13 cellular contexts compared by ENCODE assay signal in the genomic region with DNA sequence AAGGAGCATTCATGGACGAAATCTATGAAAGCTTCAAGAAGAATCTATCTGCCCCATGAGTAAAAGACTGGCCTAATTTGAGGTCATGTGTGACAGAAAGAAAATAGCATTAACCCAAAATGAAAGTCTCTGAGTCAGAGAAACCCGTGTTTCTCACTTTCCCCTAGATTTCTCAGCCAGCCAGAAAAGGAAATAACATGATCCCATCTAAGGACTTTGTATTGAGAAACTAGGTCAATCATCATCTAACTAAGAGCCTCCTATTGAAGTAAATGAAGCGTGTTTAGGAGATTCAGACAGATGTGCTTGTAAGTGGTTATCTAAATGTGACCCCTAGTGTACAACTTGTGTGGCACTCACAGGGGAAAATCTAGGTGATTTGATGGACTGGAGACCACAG.
DNase-seq lines count a peak whose midpoint lies in the region; ATAC-seq, FAIRE-seq and TF ChIP-seq lines count a peak whose summit lies in the region.
"Had no signal": no experiment of that assay in that cellular context is flagged by ENCODE, and none has a peak within 500 bp of the region (broad histone marks: within the 10 kb centered on the region; RNA-seq: fewer than 3 reads in every experiment).

No MANE protein-coding gene starts in this region.

- peaks cover 0 to 3% of the 10 kb centered on the region in 2 donors for H3K9me3 Mint-ChIP-seq in effector memory CD8-positive, alpha-beta T cell
- H3K9me3 Mint-ChIP-seq in activated T-helper 2 cell treated with anti-CD3 and anti-CD28 coated beads, Interferon-gamma antibody, Interleukin-2, Interleukin-4, amounts not matched to agents 10 μg/mL and 5 μg/mL and 100 μg/mL, durations not matched to agents 14 hours and 24 hours and 36 hours: no peaks in the 10 kb centered on the region

- H3K36me3 Mint-ChIP-seq in effector memory CD8-positive, alpha-beta T cell (ENCODE audit: insufficient read depth): no peaks in the 10 kb centered on the region
- H3K36me3 Mint-ChIP-seq in activated T-helper 2 cell treated with anti-CD3 and anti-CD28 coated beads, Interferon-gamma antibody, Interleukin-2, Interleukin-4, amounts not matched to agents 10 μg/mL and 5 μg/mL and 100 μg/mL, durations not matched to agents 14 hours and 24 hours and 36 hours (ENCODE audit: low read depth): no peaks in the 10 kb centered on the region

- H2AFZ ChIP-seq in ACC112 (ENCODE audit: low read length, unreplicated experiment): peak overlapping the region; percentile 11
- peak overlapping the region; percentile 62 for H2AFZ ChIP-seq in endothelial cell of umbilical vein (ENCODE audit: low read depth, low read length)

- H3K9me1 ChIP-seq in endothelial cell of umbilical vein (replicated peaks; ENCODE audit: control insufficient read depth, extremely low read depth, insufficient read depth, low read length): no peaks in the 10 kb centered on the region

- H3K9me3 ChIP-seq in endothelial cell of umbilical vein (replicated peaks; ENCODE audit: control insufficient read depth, insufficient read depth, low read length): no peaks in the 10 kb centered on the region

- no peak for TF ChIP-seq POLR2A in endothelial cell of umbilical vein (IDR thresholded peaks at IDR 0.05; ENCODE audit: low read depth, low read length)

- H3K27ac ChIP-seq in ACC112 (ENCODE audit: low read depth, low read length): peak overlapping the region; percentile 31; the same call in 1 of the 2 replicates
- no peak overlapping the region for H3K27ac ChIP-seq in endothelial cell of umbilical vein (ENCODE audit: insufficient read depth, low read depth, low read length)
- H3K27ac ChIP-seq: cardiac muscle cell had no signal

- POLR2A ChIA-PET in endothelial cell of umbilical vein (lab: Charles Lee): no interaction called here

- no peaks in the 10 kb centered on the region for H4K20me1 ChIP-seq in endothelial cell of umbilical vein (replicated peaks; ENCODE audit: control insufficient read depth, extremely low read depth, insufficient read depth, low read length)

- FAIRE-seq in endothelial cell of umbilical vein (lab: Jason Lieb, UNC): no peak
- FAIRE-seq: urothelium cell line had no signal

- ATAC-seq in GM18511 (IDR thresholded peaks at IDR 0.05; ENCODE audit: unreplicated experiment) (peak; percentile 77), HG03095 (IDR thresholded peaks at IDR 0.05; ENCODE audit: unreplicated experiment) (peak; percentile 78)
- no peak for ATAC-seq in effector memory CD8-positive, alpha-beta T cell (replicated peaks)

- peaks cover 12 to 13% of the 10 kb centered on the region in 2 donors for H3K27me3 Mint-ChIP-seq in effector memory CD8-positive, alpha-beta T cell
- no peaks in the 10 kb centered on the region for H3K27me3 Mint-ChIP-seq in activated T-helper 2 cell treated with anti-CD3 and anti-CD28 coated beads, Interferon-gamma antibody, Interleukin-2, Interleukin-4, amounts not matched to agents 10 μg/mL and 5 μg/mL and 100 μg/mL, durations not matched to agents 14 hours and 24 hours and 36 hours (ENCODE audit: low read depth)

- no peaks in the 10 kb centered on the region for H3K27me3 ChIP-seq in ACC112 (ENCODE audit: insufficient read depth, low read length)
- H3K27me3 ChIP-seq in endothelial cell of umbilical vein (ENCODE audit: control insufficient read depth in 2 of 2, insufficient read depth in 2 of 2, low read length in 2 of 2): no peaks in the 10 kb centered on the region
- H3K27me3 ChIP-seq: cardiac muscle cell had no signal

- H3K4me1 ChIP-seq in ACC112 (ENCODE audit: control insufficient read depth, insufficient read depth, low read length, unreplicated experiment) (peaks cover 49% of the 10 kb centered on the region), endothelial cell of umbilical vein (ENCODE audit: control insufficient read depth, extremely low read depth, insufficient read depth, low read length) (peaks cover 21% of the 10 kb centered on the region)

- H3K4me1 Mint-ChIP-seq in effector memory CD8-positive, alpha-beta T cell (ENCODE audit: low read depth in 2 of 2): no peaks in the 10 kb centered on the region
- no peaks in the 10 kb centered on the region for H3K4me1 Mint-ChIP-seq in activated T-helper 2 cell treated with anti-CD3 and anti-CD28 coated beads, Interferon-gamma antibody, Interleukin-2, Interleukin-4, amounts not matched to agents 10 μg/mL and 5 μg/mL and 100 μg/mL, durations not matched to agents 14 hours and 24 hours and 36 hours (ENCODE audit: low read depth)

- no peaks in the 10 kb centered on the region for H3K79me2 ChIP-seq in ACC112 (ENCODE audit: control insufficient read depth, insufficient read depth, low read length, unreplicated experiment)
- no peaks in the 10 kb centered on the region for H3K79me2 ChIP-seq in endothelial cell of umbilical vein (ENCODE audit: control insufficient read depth, insufficient read depth, low read length)

- no peak for TF ChIP-seq CTCF in endothelial cell of umbilical vein (IDR thresholded peaks at IDR 0.05; ENCODE audit: extremely low read depth in 1 of 2, insufficient read depth in 1 of 2, low read depth in 1 of 2, low read length in 2 of 2)

- intact Hi-C loops in endothelial cell of umbilical vein (cut with micrococcal nuclease): no loop called here
- intact Hi-C loops in activated T-helper 2 cell treated with anti-CD3 and anti-CD28 coated beads, Interferon-gamma antibody, Interleukin-2, Interleukin-4, amounts not matched to agents 10 μg/mL and 5 μg/mL and 100 μg/mL, durations not matched to agents 14 hours and 24 hours and 36 hours (cut with micrococcal nuclease): no loop called here

- H3K4me3 ChIP-seq in ACC112 (ENCODE audit: low read depth, low read length): no peak overlapping the region; the same call in 1 of the 2 replicates
- no peak overlapping the region for H3K4me3 ChIP-seq in endothelial cell of umbilical vein (replicated peaks in 1 of 3; ENCODE audit: insufficient read depth in 1 of 3, low read depth in 1 of 3, low read length in 3 of 3)
- H3K4me3 ChIP-seq: cardiac muscle cell had no signal

- no peak overlapping the region for H3K4me2 ChIP-seq in endothelial cell of umbilical vein (ENCODE audit: insufficient read depth, low read length)

- CTCF ChIA-PET in endothelial cell of umbilical vein (lab: Charles Lee): interaction anchor here (1.3 to 1.4 kb wide), 3 partner anchors 17 to 60 kb away, joined by 3 to 4 read pairs (median 3); no protein-coding TSS in a partner anchor

- dilution Hi-C loops in endothelial cell of umbilical vein (cut with MboI; ENCODE audit: extremely low pct_ligation_motif_present, low sequenced_read_pairs): loop anchor here (25.0 kb wide), 1 partner anchor 228 kb away; a partner anchor contains a TSS

- H3K9ac ChIP-seq in endothelial cell of umbilical vein (replicated peaks; ENCODE audit: extremely low read depth, insufficient read depth, low read length): no peak overlapping the region

- DNase-seq in endothelial cell of umbilical vein (ENCODE audit: low read depth, low spot score): no peak
- no peak for DNase-seq in effector CD8-positive, alpha-beta T cell (lab: John Stamatoyannopoulos, UW)
- no peak for DNase-seq in effector CD4-positive, alpha-beta T cell
- DNase-seq in effector memory CD8-positive, alpha-beta T cell: no peak
- DNase-seq in activated T-helper 2 cell treated with anti-CD3 and anti-CD28 coated beads, Interferon-gamma antibody, Interleukin-2, Interleukin-4, amounts not matched to agents 10 μg/mL and 5 μg/mL and 100 μg/mL, durations not matched to agents 14 hours and 24 hours and 36 hours (ENCODE audit: low spot score): no peak
- DNase-seq: hypothalamus, NCI-H1092 treated with DMSO at 0.1 percent for 48 hours had no signal

- H3K4me3 Mint-ChIP-seq in effector memory CD8-positive, alpha-beta T cell: no peak overlapping the region
- H3K4me3 Mint-ChIP-seq in activated T-helper 2 cell treated with anti-CD3 and anti-CD28 coated beads, Interferon-gamma antibody, Interleukin-2, Interleukin-4, amounts not matched to agents 10 μg/mL and 5 μg/mL and 100 μg/mL, durations not matched to agents 14 hours and 24 hours and 36 hours (ENCODE audit: low read depth): no peak overlapping the region
- H3K4me3 Mint-ChIP-seq: neural crest cell had no signal

- H3K27ac Mint-ChIP-seq in effector memory CD8-positive, alpha-beta T cell: no peak overlapping the region
- H3K27ac Mint-ChIP-seq in activated T-helper 2 cell treated with anti-CD3 and anti-CD28 coated beads, Interferon-gamma antibody, Interleukin-2, Interleukin-4, amounts not matched to agents 10 μg/mL and 5 μg/mL and 100 μg/mL, durations not matched to agents 14 hours and 24 hours and 36 hours: no peak overlapping the region

- H3K36me3 ChIP-seq in ACC112 (ENCODE audit: insufficient read depth, low read length) (0 out of 2 replicates have a peak, but pooled peaks cover 3% of the 10 kb centered on the region), endothelial cell of umbilical vein (ENCODE audit: control insufficient read depth in 2 of 2, extremely low read depth in 1 of 2, insufficient read depth in 2 of 2, low read length in 2 of 2) (no peaks in the 10 kb centered on the region)
- H3K36me3 ChIP-seq: cardiac muscle cell had no signal

- BruUV-seq in endothelial cell of umbilical vein (replicated peaks; lab: Mats Ljungman, UMichigan): no TSS peak

TF ChIP-seq in endothelial cell of umbilical vein, 7 proteins besides CTCF, POLR2A, EP300 and RAD21:
- TF ChIP-seq, protein P1, sequence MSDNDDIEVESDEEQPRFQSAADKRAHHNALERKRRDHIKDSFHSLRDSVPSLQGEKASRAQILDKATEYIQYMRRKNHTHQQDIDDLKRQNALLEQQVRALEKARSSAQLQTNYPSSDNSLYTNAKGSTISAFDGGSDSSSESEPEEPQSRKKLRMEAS (IDR thresholded peaks at IDR 0.05; ENCODE audit: insufficient read depth, insufficient read length): no peak
- TF ChIP-seq EZH2 (IDR thresholded peaks at IDR 0.05; ENCODE audit: borderline replicate concordance, low read depth, low read length, severe bottlenecking) (no peak), JUN (IDR thresholded peaks at IDR 0.05; ENCODE audit: borderline replicate concordance, insufficient read depth, insufficient read length, low read depth) (no peak), POLR2AphosphoS5 (IDR thresholded peaks at IDR 0.05; ENCODE audit: insufficient read depth, low read depth, low read length) (no peak), GATA2 (IDR thresholded peaks at IDR 0.05; ENCODE audit: insufficient read depth, insufficient read length, low read depth, low read length) (no peak)
TF ChIP-seq in endothelial cell of umbilical vein: peak in this region for 0.
